Comparison of ENCODE assay signal across 9 cellular contexts in the genomic region with DNA sequence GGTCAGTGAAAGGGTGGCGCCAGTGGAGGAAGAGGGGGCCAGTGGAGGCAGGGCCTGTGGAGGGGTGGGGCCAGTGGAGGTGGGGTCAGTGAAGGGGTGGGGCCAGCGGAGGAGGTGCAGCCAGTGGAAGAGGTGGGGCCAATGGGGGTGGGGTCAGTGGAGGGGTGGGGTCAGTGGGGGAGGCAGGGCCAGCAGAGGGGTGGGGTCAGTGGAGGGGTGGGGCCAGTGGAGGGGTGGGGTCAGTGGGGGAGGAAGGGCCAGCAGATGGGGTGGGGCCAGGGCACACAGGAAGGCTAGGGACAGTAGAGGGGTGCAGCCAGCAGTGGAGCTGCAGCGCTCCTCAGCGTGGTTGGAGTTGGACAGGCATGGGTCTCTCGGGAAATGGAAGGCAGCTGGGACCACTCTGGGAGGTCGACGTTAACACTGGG. TPM values are rescaled to one million over a fixed set of nuclear protein-coding genes. Genes with fewer than 3 reads are reported as not detected.
DNase-seq lines count a peak whose midpoint lies in the region; ATAC-seq, FAIRE-seq and TF ChIP-seq lines count a peak whose summit lies in the region.
"Had no signal": no experiment of that assay in that cellular context is flagged by ENCODE, and none has a peak within 500 bp of the region (broad histone marks: within the 10 kb centered on the region; RNA-seq: fewer than 3 reads in every experiment).

No MANE protein-coding gene starts in this region.

- intact Hi-C loops in naive thymus-derived CD4-positive, alpha-beta T cell (cut with micrococcal nuclease) = no loop called here

- H3K36me3 ChIP-seq in MG63 (peaks cover 43% of the 10 kb centered on the region), H1 (ENCODE audit: control insufficient read depth in 2 of 4, insufficient read depth in 4 of 4, low read length in 3 of 4) (peaks cover 40 to 83% (median 66%) of the 10 kb centered on the region in 4 experiments)
- H3K36me3 ChIP-seq in naive thymus-derived CD4-positive, alpha-beta T cell (ENCODE audit: control insufficient read depth in 2 of 3, insufficient read depth in 3 of 3, low read length in 3 of 3) = no peaks in the 10 kb centered on the region

- no peak overlapping the region for H3K14ac ChIP-seq in H1 (ENCODE audit: insufficient read length)

- no peak for TF ChIP-seq EP300 in H1 (IDR thresholded peaks at IDR 0.05; ENCODE audit: borderline replicate concordance in 1 of 2, low read depth in 2 of 2, low read length in 2 of 2)

- no peak for TF ChIP-seq POLR2A in H1 (IDR thresholded peaks at IDR 0.05; ENCODE audit: control extremely low read depth in 1 of 2, low read depth in 2 of 2, low read length in 2 of 2)

- no peaks in the 10 kb centered on the region for H3K36me3 Mint-ChIP-seq in naive thymus-derived CD4-positive, alpha-beta T cell

- no peak overlapping the region for H3K23ac ChIP-seq in H1 (ENCODE audit: insufficient read length)

- H3K4me3 Mint-ChIP-seq in naive thymus-derived CD4-positive, alpha-beta T cell = no peak overlapping the region

- H3K4me2 ChIP-seq in H1 (ENCODE audit: insufficient read depth in 1 of 2, low read depth in 2 of 2, low read length in 2 of 2) = no peak overlapping the region

- H2BK12ac ChIP-seq in H1 (ENCODE audit: low read depth, low read length) = no peak overlapping the region

- no peak overlapping the region for H4K8ac ChIP-seq in H1 (ENCODE audit: extremely low read depth, insufficient read depth, low read length)

- TF ChIP-seq CTCF in H1 (IDR thresholded peaks at IDR 0.05; ENCODE audit: control extremely low read depth in 1 of 3, insufficient read depth in 1 of 3, low read depth in 1 of 3, low read length in 3 of 3) = no peak

- H4K20me1 ChIP-seq in H1 (replicated peaks in 1 of 2; ENCODE audit: control insufficient read depth in 1 of 2, insufficient read depth in 2 of 2, low read length in 2 of 2) = peaks cover 0 to 3% of the 10 kb centered on the region in 2 experiments

- no peak overlapping the region for H2BK5ac ChIP-seq in H1 (ENCODE audit: low read depth, low read length)

- POLR2A ChIA-PET in H1 (lab: Charles Lee; ENCODE audit: partially characterized antibody) = interaction anchor here (1.0 kb wide), 1 partner anchor 27 kb away, joined by 4 read pairs; no protein-coding TSS in a partner anchor
- POLR2A ChIA-PET in naive thymus-derived CD4-positive, alpha-beta T cell (lab: Charles Lee) = no interaction called here

- CTCF ChIA-PET in H1 (lab: Charles Lee; ENCODE audit: partially characterized antibody) = interaction anchor here (1.0 to 1.2 kb wide), 2 partner anchors 12 to 61 kb away, joined by 3 to 8 read pairs; no protein-coding TSS in a partner anchor
- CTCF ChIA-PET in naive thymus-derived CD4-positive, alpha-beta T cell (lab: Charles Lee) = no interaction called here

- H3K9ac ChIP-seq in H1 (replicated peaks in 1 of 4; ENCODE audit: extremely low read depth in 1 of 4, low read depth in 3 of 4, low read length in 3 of 4) = no peak overlapping the region

- H3K4me3 ChIP-seq in MG63 (no peak overlapping the region), H1 (ENCODE audit: extremely low read depth in 1 of 4, insufficient read depth in 2 of 4, low read depth in 3 of 4, low read length in 4 of 4) (no peak overlapping the region)
- no peak overlapping the region for H3K4me3 ChIP-seq in naive thymus-derived CD4-positive, alpha-beta T cell (ENCODE audit: low read length)

- ATAC-seq in naive thymus-derived CD4-positive, alpha-beta T cell = peak; percentile 44
- no peak for ATAC-seq in GM21786 (IDR thresholded peaks at IDR 0.05; ENCODE audit: unreplicated experiment)
- ATAC-seq in GM21526 (IDR thresholded peaks at IDR 0.05; ENCODE audit: low FRiP score, unreplicated experiment) = no peak
- ATAC-seq in HG03039 (IDR thresholded peaks at IDR 0.05; ENCODE audit: unreplicated experiment) = no peak

- WGBS in H1 (ENCODE audit: extremely low coverage in 1 of 2, insufficient coverage in 1 of 2, insufficient read length in 1 of 2, insufficient replicate concordance in 2 of 2, low coverage in 1 of 2, low lambda C conversion rate in 2 of 2, missing lambda C conversion rate in 1 of 2), 2 experiments = no CpG with 5 or more reads among the region's 7 CpGs

- no peak overlapping the region for H2AK5ac ChIP-seq in H1 (ENCODE audit: low read depth, low read length)

- H3K9me3 Mint-ChIP-seq in naive thymus-derived CD4-positive, alpha-beta T cell = peaks cover 0 to 2% (median 0%) of the 10 kb centered on the region in 11 donors

- no peak overlapping the region for H3K56ac ChIP-seq in H1 (replicated peaks; ENCODE audit: insufficient read length, low read depth, low read length)

- H3K9me3 ChIP-seq in MG63 (no peaks in the 10 kb centered on the region), H1 (ENCODE audit: insufficient read depth in 2 of 2, low read depth in 1 of 2, low read length in 1 of 2) (peaks cover 0 to 32% of the 10 kb centered on the region in 2 experiments; a peak in 2 of 4 replicates)
- H3K9me3 ChIP-seq in naive thymus-derived CD4-positive, alpha-beta T cell (ENCODE audit: control insufficient read depth in 2 of 3, low read length in 3 of 3) = no peaks in the 10 kb centered on the region

- H2BK120ac ChIP-seq in H1 (replicated peaks; ENCODE audit: low read depth, low read length) = no peak overlapping the region

- H3K4me1 Mint-ChIP-seq in naive thymus-derived CD4-positive, alpha-beta T cell = peaks cover 0 to 6% (median 0%) of the 10 kb centered on the region in 7 donors

- DNase-seq in activated CD4-positive, alpha-beta T cell treated with anti-CD3 and anti-CD28 coated beads for 48 hours = peak; percentile 62
- no peak for DNase-seq in activated CD4-positive, alpha-beta T cell treated with anti-CD3 and anti-CD28 coated beads for 4 hours
- DNase-seq in MG63 (peak; percentile 40), H1 (ENCODE audit: low read depth in 1 of 2, low spot score in 2 of 2) (no peak)
- no peak for DNase-seq in naive thymus-derived CD4-positive, alpha-beta T cell

- no peaks in the 10 kb centered on the region for H3K79me1 ChIP-seq in H1 (ENCODE audit: low read depth, low read length)

- H3K27ac Mint-ChIP-seq in naive thymus-derived CD4-positive, alpha-beta T cell = no peak overlapping the region

- no peak for TF ChIP-seq RAD21 in H1 (IDR thresholded peaks at IDR 0.05 in 1 of 2, conservative IDR thresholded peaks at IDR 0.05 in 1 of 2; ENCODE audit: low read depth in 2 of 2, low read length in 2 of 2)

- no peak overlapping the region for H4K91ac ChIP-seq in H1 (replicated peaks; ENCODE audit: insufficient read length, low read length)

- H3K79me2 ChIP-seq in H1 (ENCODE audit: control insufficient read depth in 1 of 2, insufficient read depth in 2 of 2, low read length in 2 of 2) = no peaks in the 10 kb centered on the region; a peak in 1 of 4 replicates

- H3K27me3 ChIP-seq in MG63 = no peaks in the 10 kb centered on the region
- H3K27me3 ChIP-seq in H1 (replicated peaks in 1 of 4; ENCODE audit: control insufficient read depth in 3 of 4, extremely low read depth in 1 of 4, insufficient read depth in 3 of 4, low read length in 3 of 4) = no peaks in the 10 kb centered on the region
- no peaks in the 10 kb centered on the region for H3K27me3 ChIP-seq in naive thymus-derived CD4-positive, alpha-beta T cell (ENCODE audit: control insufficient read depth in 2 of 2, insufficient read depth in 2 of 2, low read length in 2 of 2)

- no peak overlapping the region for H4K5ac ChIP-seq in H1 (ENCODE audit: insufficient read length, low read depth, low read length)

- H3K18ac ChIP-seq in H1 (ENCODE audit: extremely low read depth, low read length) = no peak overlapping the region

- no peaks in the 10 kb centered on the region for H3K27me3 Mint-ChIP-seq in naive thymus-derived CD4-positive, alpha-beta T cell

- H3K23me2 ChIP-seq in H1 (ENCODE audit: low read depth, low read length) = no peaks in the 10 kb centered on the region

- no peak overlapping the region for H2BK20ac ChIP-seq in H1 (ENCODE audit: low read length)

- H2AFZ ChIP-seq in H1 (ENCODE audit: low read length) = no peak overlapping the region

- H3K4me1 ChIP-seq in H1 (replicated peaks in 1 of 4; ENCODE audit: control insufficient read depth in 3 of 4, insufficient read depth in 4 of 4, low read length in 3 of 4) = no peaks in the 10 kb centered on the region
- H3K4me1 ChIP-seq in naive thymus-derived CD4-positive, alpha-beta T cell (ENCODE audit: control insufficient read depth in 2 of 2, insufficient read depth in 2 of 2, low read length in 2 of 2) = no peaks in the 10 kb centered on the region

- H3K27ac ChIP-seq in H1 (ENCODE audit: low read depth, low read length) = no peak overlapping the region
- H3K27ac ChIP-seq in naive thymus-derived CD4-positive, alpha-beta T cell (ENCODE audit: low read depth, low read length) = no peak overlapping the region

- H3K4ac ChIP-seq in H1 (replicated peaks; ENCODE audit: insufficient read length, low read depth, low read length) = no peak overlapping the region

- no peak for FAIRE-seq in H1 (lab: Jason Lieb, UNC)
- FAIRE-seq: GM18507 had no signal

- no peak overlapping the region for H2BK15ac ChIP-seq in H1 (ENCODE audit: low read length)

RNA-seq across cellular contexts. Expression of a gene that starts 18.7 kb away (rescaled TPM):
- total RNA-seq in MG63 (2014; rRNA removed; shearing (Covaris generic); ENCODE audit: low replicate concordance) = 264 and 328 TPM in 2 replicates
- total RNA-seq in H1 (2021; fragmentation: NEBNext Ultra II Directional; extraction: Animal tissue kit (Norgen Biotek cat#: 25700)) = 126 and 138 TPM in 2 replicates
- 214 and 260 TPM in 2 replicates for polyA plus RNA-seq in H1 (2011; rRNA removed)
- polyA plus RNA-seq in H1 (2011; cell fraction: cytosol; rRNA removed) = 209 TPM
- 180 TPM for polyA plus RNA-seq in H1 (2011; cell fraction: nucleus; rRNA removed)
- 119 to 168 TPM (median 157 TPM) in 4 replicates for polyA plus RNA-seq in H1 (2012, experiment 1 of 2)
- 141 TPM for polyA plus RNA-seq in H1 (2012, experiment 2 of 2)
- polyA plus RNA-seq in H1 (2013, experiment 1 of 2) = 137 TPM
- 131 TPM for polyA plus RNA-seq in H1 (2013, experiment 2 of 2)
- 39.2 and 45.4 TPM in 2 replicates for polyA minus RNA-seq in H1 (2011; rRNA and poly(A)+ RNA removed)
- polyA minus RNA-seq in H1 (2011; cell fraction: cytosol; rRNA and poly(A)+ RNA removed) = 68.0 TPM
- 67.0 TPM for polyA minus RNA-seq in H1 (2011; cell fraction: nucleus; rRNA and poly(A)+ RNA removed)
- 100 to 1,000 TPM in 1 of 5 experiments, 10 to 100 TPM in 4; 51.3 to 117 (median 55.0) TPM for total RNA-seq in naive thymus-derived CD4-positive, alpha-beta T cell
- 10 to 100 TPM; 73.7 to 99.9 TPM for polyA plus RNA-seq in naive thymus-derived CD4-positive, alpha-beta T cell

RNA-seq across cellular contexts. Expression of a gene that starts 45.6 kb away (rescaled TPM):
- total RNA-seq in MG63 (2014; rRNA removed; shearing (Covaris generic); ENCODE audit: low replicate concordance) = 12.8 and 22.2 TPM in 2 replicates
- 210 and 225 TPM in 2 replicates for total RNA-seq in H1 (2021; fragmentation: NEBNext Ultra II Directional; extraction: Animal tissue kit (Norgen Biotek cat#: 25700))
- polyA plus RNA-seq in H1 (2011; rRNA removed) = 34.4 and 90.7 TPM in 2 replicates
- polyA plus RNA-seq in H1 (2011; cell fraction: cytosol; rRNA removed) = 57.6 TPM
- polyA plus RNA-seq in H1 (2011; cell fraction: nucleus; rRNA removed) = 648 TPM
- polyA plus RNA-seq in H1 (2012, experiment 1 of 2) = 136 to 235 TPM (median 223 TPM) in 4 replicates
- polyA plus RNA-seq in H1 (2012, experiment 2 of 2) = 130 TPM
- 107 TPM for polyA plus RNA-seq in H1 (2013, experiment 1 of 2)
- polyA plus RNA-seq in H1 (2013, experiment 2 of 2) = 82.4 TPM
- polyA minus RNA-seq in H1 (2011; rRNA and poly(A)+ RNA removed) = 24.2 and 31.4 TPM in 2 replicates
- 70.1 TPM for polyA minus RNA-seq in H1 (2011; cell fraction: cytosol; rRNA and poly(A)+ RNA removed)
- 212 TPM for polyA minus RNA-seq in H1 (2011; cell fraction: nucleus; rRNA and poly(A)+ RNA removed)
- total RNA-seq in naive thymus-derived CD4-positive, alpha-beta T cell = 1 to 10 TPM in 1 of 5 experiments, under 1 TPM in 4; 0.05 to 1.3 (median 0.57) TPM
- polyA plus RNA-seq in naive thymus-derived CD4-positive, alpha-beta T cell = not detected

Comparison
In these comparisons a context has a peak if more than half of its experiments do, and no peak if none do; other contexts are left out.
1. DNase-seq: peak in activated CD4-positive, alpha-beta T cell treated with anti-CD3 and anti-CD28 coated beads for 48 hours (single experiment) and MG63 (single experiment); none in activated CD4-positive, alpha-beta T cell treated with anti-CD3 and anti-CD28 coated beads for 4 hours (0 of 2), H1 (0 of 2) and naive thymus-derived CD4-positive, alpha-beta T cell (0 of 9).